Comparison of ENCODE assay signal across 1 cellular context in genomic region chr14:65159281-65160062, GRCh38.
TF ChIP-seq lines count a peak whose summit lies in the region.

No MANE protein-coding gene starts in this region.

TF ChIP-seq in SK-N-SH, 30 proteins besides CTCF, POLR2A, EP300 and RAD21 (continued from another document):
- TF ChIP-seq ZBTB33 (IDR thresholded peaks at IDR 0.05; ENCODE audit: borderline replicate concordance, low read depth) = no peak
- TF ChIP-seq ELF1 (IDR thresholded peaks at IDR 0.05) = no peak
- TF ChIP-seq YY1 (IDR thresholded peaks at IDR 0.05; ENCODE audit: low read depth) = no peak
- peak; percentile 53; the same call in 1 of the 2 replicates for TF ChIP-seq TCF12 (IDR thresholded peaks at IDR 0.05)
- TF ChIP-seq FOXJ3 (CRISPR knock-in tag; IDR thresholded peaks at IDR 0.05) = no peak
- no peak for TF ChIP-seq MAX (IDR thresholded peaks at IDR 0.05; ENCODE audit: low read depth)
- no peak for TF ChIP-seq GATA2 (CRISPR knock-in tag; IDR thresholded peaks at IDR 0.05)
- no peak for TF ChIP-seq TAF1 (IDR thresholded peaks at IDR 0.05; ENCODE audit: borderline replicate concordance, low read depth, low read length)
- TF ChIP-seq TEAD4 (IDR thresholded peaks at IDR 0.05; ENCODE audit: borderline replicate concordance, insufficient read depth) = no peak
- TF ChIP-seq IRF3 (IDR thresholded peaks at IDR 0.05; ENCODE audit: low read depth, low read length) = no peak
- TF ChIP-seq SMC3 (IDR thresholded peaks at IDR 0.05; ENCODE audit: low read depth, low read length) = no peak
- TF ChIP-seq SIN3A (IDR thresholded peaks at IDR 0.05; ENCODE audit: borderline replicate concordance, low read depth, low read length) = no peak
- TF ChIP-seq FOSL2 (IDR thresholded peaks at IDR 0.05; ENCODE audit: borderline replicate concordance, low read depth) = no peak
- no peak for TF ChIP-seq USF2 (IDR thresholded peaks at IDR 0.05; ENCODE audit: borderline replicate concordance, low read depth, low read length)
- TF ChIP-seq FOXM1 (IDR thresholded peaks at IDR 0.05; ENCODE audit: low read depth) = no peak
